In the genomic region with DNA sequence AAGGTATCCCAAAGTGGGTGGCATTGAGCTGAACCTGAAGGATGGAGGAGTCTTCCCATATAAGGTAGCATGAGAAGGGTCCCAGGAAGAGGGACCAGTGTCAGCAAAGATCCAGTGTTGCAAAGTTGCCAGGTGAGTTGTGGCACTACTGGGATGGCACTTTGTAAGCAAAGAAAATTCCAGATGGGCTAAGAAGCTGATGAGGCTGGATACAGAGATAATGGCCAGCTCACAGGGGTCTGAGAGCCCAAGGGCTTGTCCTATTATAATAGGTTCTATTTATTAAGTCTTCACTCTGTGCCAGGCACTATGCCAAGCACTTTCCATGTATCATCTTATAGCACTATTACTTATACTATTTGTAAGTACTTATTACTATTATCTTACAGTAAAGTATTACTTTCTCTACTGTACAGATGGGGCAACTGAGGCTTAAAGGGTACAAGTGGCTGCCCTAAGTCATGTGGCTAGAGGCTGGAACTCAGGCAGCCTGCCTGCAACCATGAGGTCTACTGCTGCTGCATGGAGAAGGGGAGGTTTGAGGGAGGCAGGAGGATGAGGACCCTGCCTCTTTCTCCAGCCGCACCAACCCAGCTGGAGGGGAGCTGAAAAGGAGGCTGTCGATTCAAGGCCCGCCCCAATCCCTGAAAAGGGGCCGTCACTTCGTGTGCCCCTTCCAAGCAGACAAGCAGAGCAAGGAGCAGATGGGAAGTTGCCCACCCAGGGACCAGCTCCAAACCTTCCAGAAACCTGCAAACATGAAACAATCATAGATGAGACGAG, we compare ENCODE assay signal across 22 cellular contexts.
DNase-seq lines count a peak whose midpoint lies in the region; ATAC-seq and TF ChIP-seq lines count a peak whose summit lies in the region.
"Had no signal": no experiment of that assay in that cellular context is flagged by ENCODE, and none has a peak within 500 bp of the region (broad histone marks: within the 10 kb centered on the region; RNA-seq: fewer than 3 reads in every experiment).

No MANE protein-coding gene starts in this region.

- peak overlapping the region; percentile 28 for H3K27ac Mint-ChIP-seq in activated naive CD8-positive, alpha-beta T cell
- H3K27ac Mint-ChIP-seq in activated naive CD8-positive, alpha-beta T cell treated with anti-CD3 and anti-CD28 coated beads for 36 hours: no peak overlapping the region
- H3K27ac Mint-ChIP-seq in naive thymus-derived CD4-positive, alpha-beta T cell: peak overlapping the region in 8 of 9 donors; percentile 51 to 99 (median 89)
- no peak overlapping the region for H3K27ac Mint-ChIP-seq in MCF 10A (ENCODE audit: low read depth, unreplicated experiment)
- H3K27ac Mint-ChIP-seq: activated CD4-positive, alpha-beta T cell treated with anti-CD3 and anti-CD28 coated beads for 36 hours; CD14-positive monocyte; IgD-negative memory B cell; mesothelial cell of epicardium; natural killer cell treated with Interleukin-12 subunit alpha and Interleukin-12 subunit beta and Interleukin-15 and Interleukin-18, amount 100 ng/mL, for 72 hours had no signal

- no peak for DNase-seq in activated naive CD8-positive, alpha-beta T cell treated with anti-CD3 and anti-CD28 coated beads for 36 hours
- peak; percentile 42 for DNase-seq in activated CD8-positive, alpha-beta memory T cell treated with anti-CD3 and anti-CD28 coated beads, Interleukin-2, amount 50 U/mL, for 48 hours
- DNase-seq in naive thymus-derived CD4-positive, alpha-beta T cell: peak in 1 of 9 donors; percentile 8
- DNase-seq in upper lobe of right lung (peak; percentile 19), MCF 10A (ENCODE audit: unreplicated experiment) (no peak)
- DNase-seq: activated CD4-positive, alpha-beta T cell treated with anti-CD3 and anti-CD28 coated beads for 36 hours; activated naive CD4-positive, alpha-beta T cell; left colon; NCI-H1417 treated with DMSO at 0.1 percent for 48 hours; NCI-H510A treated with DMSO at 0.1 percent for 48 hours; SIG-M5; substantia nigra had no signal

- no peak overlapping the region for H3K27ac ChIP-seq in naive thymus-derived CD4-positive, alpha-beta T cell (ENCODE audit: low read depth, low read length)
- no peak overlapping the region for H3K27ac ChIP-seq in upper lobe of right lung
- H3K27ac ChIP-seq: vagina had no signal

- H3K4me1 ChIP-seq in naive thymus-derived CD4-positive, alpha-beta T cell (ENCODE audit: control insufficient read depth in 2 of 2, insufficient read depth in 2 of 2, low read length in 2 of 2): peaks cover 27 to 39% of the 10 kb centered on the region in 2 donors
- no peaks in the 10 kb centered on the region for H3K4me1 ChIP-seq in upper lobe of right lung
- H3K4me1 ChIP-seq: HAP-1 had no signal

- H3K9me3 ChIP-seq in naive thymus-derived CD4-positive, alpha-beta T cell (ENCODE audit: control insufficient read depth in 2 of 3, low read length in 3 of 3): no peaks in the 10 kb centered on the region
- H3K9me3 ChIP-seq in upper lobe of right lung: no peaks in the 10 kb centered on the region
- H3K9me3 ChIP-seq: HAP-1, vagina had no signal

- H3K36me3 ChIP-seq in naive thymus-derived CD4-positive, alpha-beta T cell (ENCODE audit: control insufficient read depth in 2 of 3, insufficient read depth in 3 of 3, low read length in 3 of 3): no peaks in the 10 kb centered on the region
- no peaks in the 10 kb centered on the region for H3K36me3 ChIP-seq in upper lobe of right lung
- H3K36me3 ChIP-seq: HAP-1, vagina had no signal

- ATAC-seq in naive thymus-derived CD4-positive, alpha-beta T cell: no peak
- ATAC-seq in upper lobe of right lung (no peak), GM18909 (IDR thresholded peaks at IDR 0.05; ENCODE audit: poor library complexity, unreplicated experiment) (no peak), HG02885 (IDR thresholded peaks at IDR 0.05; ENCODE audit: poor library complexity, unreplicated experiment) (no peak)
- ATAC-seq: activated CD4-positive, alpha-beta T cell treated with anti-CD3 and anti-CD28 coated beads for 36 hours; left colon; natural killer cell treated with Interleukin-12 subunit alpha and Interleukin-12 subunit beta and Interleukin-15 and Interleukin-18, amount 100 ng/mL, for 72 hours; Panc1 had no signal

- CTCF ChIA-PET in naive thymus-derived CD4-positive, alpha-beta T cell (lab: Charles Lee): interaction anchor here (0.6 kb wide), 1 partner anchor 1123 kb away, joined by 3 read pairs; no protein-coding TSS in a partner anchor
- CTCF ChIA-PET in MCF 10A (lab: Yijun Ruan, JAX): interaction anchor here (0.7 to 1.3 kb wide), 2 partner anchors 31 to 54 kb away, joined by 3 to 6 read pairs; no protein-coding TSS in a partner anchor

- no TSS peak for BruUV-seq in MCF 10A (replicated peaks; lab: Mats Ljungman, UMichigan)

- H3K4me3 Mint-ChIP-seq in activated naive CD8-positive, alpha-beta T cell: no peak overlapping the region
- no peak overlapping the region for H3K4me3 Mint-ChIP-seq in activated naive CD8-positive, alpha-beta T cell treated with anti-CD3 and anti-CD28 coated beads for 36 hours
- H3K4me3 Mint-ChIP-seq in naive thymus-derived CD4-positive, alpha-beta T cell: peak overlapping the region in 4 of 10 donors; percentile 10 to 52 (median 32)
- H3K4me3 Mint-ChIP-seq in MCF 10A (ENCODE audit: unreplicated experiment): no peak overlapping the region
- H3K4me3 Mint-ChIP-seq: activated CD4-positive, alpha-beta T cell treated with anti-CD3 and anti-CD28 coated beads for 36 hours; CD14-positive monocyte; IgD-negative memory B cell; mesothelial cell of epicardium; natural killer cell treated with Interleukin-12 subunit alpha and Interleukin-12 subunit beta and Interleukin-15 and Interleukin-18, amount 100 ng/mL, for 72 hours had no signal

- no peak for TF ChIP-seq CTCF in upper lobe of right lung (IDR thresholded peaks at IDR 0.05)
- TF ChIP-seq CTCF in MCF 10A (IDR thresholded peaks at IDR 0.05; ENCODE audit: unreplicated experiment): no peak

- H3K9me3 Mint-ChIP-seq in activated naive CD8-positive, alpha-beta T cell (ENCODE audit: low read depth): no peaks in the 10 kb centered on the region
- no peaks in the 10 kb centered on the region for H3K9me3 Mint-ChIP-seq in activated naive CD8-positive, alpha-beta T cell treated with anti-CD3 and anti-CD28 coated beads for 36 hours
- no peaks in the 10 kb centered on the region for H3K9me3 Mint-ChIP-seq in naive thymus-derived CD4-positive, alpha-beta T cell
- no peaks in the 10 kb centered on the region for H3K9me3 Mint-ChIP-seq in MCF 10A (ENCODE audit: unreplicated experiment)
- H3K9me3 Mint-ChIP-seq: mesothelial cell of epicardium; natural killer cell treated with Interleukin-12 subunit alpha and Interleukin-12 subunit beta and Interleukin-15 and Interleukin-18, amount 100 ng/mL, for 72 hours had no signal

- no peaks in the 10 kb centered on the region for H3K27me3 Mint-ChIP-seq in activated naive CD8-positive, alpha-beta T cell
- no peaks in the 10 kb centered on the region for H3K27me3 Mint-ChIP-seq in activated naive CD8-positive, alpha-beta T cell treated with anti-CD3 and anti-CD28 coated beads for 36 hours
- H3K27me3 Mint-ChIP-seq in naive thymus-derived CD4-positive, alpha-beta T cell: peaks cover 0 to 7% (median 0%) of the 10 kb centered on the region in 5 donors
- H3K27me3 Mint-ChIP-seq in MCF 10A (ENCODE audit: insufficient read depth, unreplicated experiment): peaks cover 54% of the 10 kb centered on the region
- H3K27me3 Mint-ChIP-seq: activated CD4-positive, alpha-beta T cell treated with anti-CD3 and anti-CD28 coated beads for 36 hours had no signal

- no peaks in the 10 kb centered on the region for H3K27me3 ChIP-seq in naive thymus-derived CD4-positive, alpha-beta T cell (ENCODE audit: control insufficient read depth in 2 of 2, insufficient read depth in 2 of 2, low read length in 2 of 2)
- peaks cover 19% of the 10 kb centered on the region for H3K27me3 ChIP-seq in upper lobe of right lung
- H3K27me3 ChIP-seq: vagina had no signal

- H3K4me1 Mint-ChIP-seq in activated naive CD8-positive, alpha-beta T cell (ENCODE audit: low read depth): peaks cover 42% of the 10 kb centered on the region
- peaks cover 39% of the 10 kb centered on the region for H3K4me1 Mint-ChIP-seq in activated naive CD8-positive, alpha-beta T cell treated with anti-CD3 and anti-CD28 coated beads for 36 hours
- H3K4me1 Mint-ChIP-seq in naive thymus-derived CD4-positive, alpha-beta T cell: peaks cover 12 to 67% (median 55%) of the 10 kb centered on the region in 7 donors
- H3K4me1 Mint-ChIP-seq in MCF 10A (ENCODE audit: insufficient read depth, unreplicated experiment): no peaks in the 10 kb centered on the region

- POLR2A ChIA-PET in naive thymus-derived CD4-positive, alpha-beta T cell (lab: Charles Lee): interaction anchor here (0.6 kb wide), 1 partner anchor 11 kb away, joined by 3 read pairs; no protein-coding TSS in a partner anchor
- POLR2A ChIA-PET in MCF 10A (lab: Yijun Ruan, JAX): no interaction called here

- intact Hi-C loops in naive thymus-derived CD4-positive, alpha-beta T cell (cut with micrococcal nuclease): loop anchor here in 1 of 2 donors (5.0 kb wide), 1 partner anchor 1087 kb away; a partner anchor contains a TSS
- intact Hi-C loops in upper lobe of right lung (cut with DNase I) (no loop called here), MCF 10A (cut with micrococcal nuclease) (no loop called here)

- no peak overlapping the region for H3K4me3 ChIP-seq in naive thymus-derived CD4-positive, alpha-beta T cell (ENCODE audit: low read length)
- H3K4me3 ChIP-seq in upper lobe of right lung: no peak overlapping the region
- H3K4me3 ChIP-seq: HAP-1, vagina had no signal

- no peaks in the 10 kb centered on the region for H3K36me3 Mint-ChIP-seq in activated naive CD8-positive, alpha-beta T cell
- H3K36me3 Mint-ChIP-seq in activated naive CD8-positive, alpha-beta T cell treated with anti-CD3 and anti-CD28 coated beads for 36 hours: no peaks in the 10 kb centered on the region
- peaks cover 0 to 5% (median 0%) of the 10 kb centered on the region in 5 donors for H3K36me3 Mint-ChIP-seq in naive thymus-derived CD4-positive, alpha-beta T cell
- H3K36me3 Mint-ChIP-seq in MCF 10A (ENCODE audit: insufficient read depth, unreplicated experiment): no peaks in the 10 kb centered on the region
- H3K36me3 Mint-ChIP-seq: CD14-positive monocyte; IgD-negative memory B cell; mesothelial cell of epicardium; natural killer cell treated with Interleukin-12 subunit alpha and Interleukin-12 subunit beta and Interleukin-15 and Interleukin-18, amount 100 ng/mL, for 72 hours had no signal

Comparison
In these comparisons a context has a peak if more than half of its experiments do, and no peak if none do; other contexts are left out.
1. H3K27ac Mint-ChIP-seq: peak in activated naive CD8-positive, alpha-beta T cell (single experiment) and naive thymus-derived CD4-positive, alpha-beta T cell (8 of 9); none in activated naive CD8-positive, alpha-beta T cell treated with anti-CD3 and anti-CD28 coated beads for 36 hours (single experiment) and MCF 10A (single experiment).
2. DNase-seq: peak in activated CD8-positive, alpha-beta memory T cell treated with anti-CD3 and anti-CD28 coated beads, Interleukin-2, amount 50 U/mL, for 48 hours (single experiment) and upper lobe of right lung (single experiment); none in activated naive CD8-positive, alpha-beta T cell treated with anti-CD3 and anti-CD28 coated beads for 36 hours (single experiment) and MCF 10A (single experiment).